9 cellular contexts compared by ENCODE assay signal in the genomic region with DNA sequence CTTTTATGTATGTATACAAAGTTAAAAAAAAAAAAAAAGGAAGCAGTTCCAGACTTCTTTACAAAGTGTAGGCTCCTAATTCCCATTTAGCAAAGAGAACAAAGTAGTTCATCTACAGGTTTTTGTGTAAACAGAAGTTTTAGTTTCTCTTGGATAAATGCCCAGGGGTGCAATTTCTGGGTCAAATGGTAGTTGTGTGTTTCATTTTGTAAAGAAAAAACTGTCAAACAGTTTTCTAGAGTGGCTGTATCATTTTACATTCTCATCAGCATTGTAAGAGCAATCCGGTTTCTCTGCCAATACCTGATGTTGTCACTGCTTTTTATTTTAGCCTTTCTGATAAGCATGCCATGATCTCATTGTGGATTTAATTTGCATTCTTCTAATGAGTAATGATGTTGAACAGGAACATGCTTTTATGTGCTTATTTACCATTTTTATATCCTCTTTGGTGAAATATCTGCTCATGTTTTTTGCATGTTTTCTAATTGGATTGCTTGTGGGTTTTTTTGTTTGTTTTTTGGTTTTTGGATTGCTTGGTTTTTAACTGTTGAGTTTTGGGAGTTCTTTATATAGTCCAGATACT. TPM values are rescaled to one million over a fixed set of nuclear protein-coding genes. Genes with fewer than 3 reads are reported as not detected.
DNase-seq lines count a peak whose midpoint lies in the region; ATAC-seq, FAIRE-seq and TF ChIP-seq lines count a peak whose summit lies in the region.
"Had no signal": no experiment of that assay in that cellular context is flagged by ENCODE, and none has a peak within 500 bp of the region (broad histone marks: within the 10 kb centered on the region; RNA-seq: fewer than 3 reads in every experiment).

No MANE protein-coding gene starts in this region.

- FAIRE-seq in endothelial cell of umbilical vein (lab: Jason Lieb, UNC), result peak; percentile 78
- FAIRE-seq: G401.6 had no signal

- H3K9ac ChIP-seq in endothelial cell of umbilical vein (replicated peaks; ENCODE audit: extremely low read depth, insufficient read depth, low read length), result no peak overlapping the region

- TF ChIP-seq EP300 in stomach (IDR thresholded peaks at IDR 0.05), result no peak

- intact Hi-C loops in endothelial cell of umbilical vein (cut with micrococcal nuclease) (no loop called here), stomach (cut with DNase I; ENCODE audit: low total_unique reads) (no loop called here)

- H3K36me3 ChIP-seq in endothelial cell of umbilical vein (ENCODE audit: control insufficient read depth in 2 of 2, extremely low read depth in 1 of 2, insufficient read depth in 2 of 2, low read length in 2 of 2), result no peaks in the 10 kb centered on the region
- H3K36me3 ChIP-seq in stomach, result peaks cover 0 to 10% (median 2%) of the 10 kb centered on the region in 4 donors

- TF ChIP-seq CTCF in endothelial cell of umbilical vein (IDR thresholded peaks at IDR 0.05; ENCODE audit: extremely low read depth in 1 of 2, insufficient read depth in 1 of 2, low read depth in 1 of 2, low read length in 2 of 2) (no peak), stomach (IDR thresholded peaks at IDR 0.05) (no peak)

- H3K9me3 ChIP-seq in endothelial cell of umbilical vein (replicated peaks; ENCODE audit: control insufficient read depth, insufficient read depth, low read length) (no peaks in the 10 kb centered on the region), stomach (no peaks in the 10 kb centered on the region)

- no peak overlapping the region for H3K4me3 ChIP-seq in endothelial cell of umbilical vein (replicated peaks in 1 of 3; ENCODE audit: insufficient read depth in 1 of 3, low read depth in 1 of 3, low read length in 3 of 3)
- no peak overlapping the region for H3K4me3 ChIP-seq in stomach

- no peak overlapping the region for H2AFZ ChIP-seq in endothelial cell of umbilical vein (ENCODE audit: low read depth, low read length)

- H3K4me1 ChIP-seq in endothelial cell of umbilical vein (ENCODE audit: control insufficient read depth, extremely low read depth, insufficient read depth, low read length), result peaks cover 4% of the 10 kb centered on the region
- peaks cover 18 to 48% (median 34%) of the 10 kb centered on the region in 4 donors for H3K4me1 ChIP-seq in stomach

- dilution Hi-C loops in endothelial cell of umbilical vein (cut with MboI; ENCODE audit: extremely low pct_ligation_motif_present, low sequenced_read_pairs), result no loop called here

- H3K27ac ChIP-seq in endothelial cell of umbilical vein (ENCODE audit: insufficient read depth, low read depth, low read length) (no peak overlapping the region), stomach (peak overlapping the region in 4 of 5 donors; percentile 48 to 64 (median 58))

- H3K79me2 ChIP-seq in endothelial cell of umbilical vein (ENCODE audit: control insufficient read depth, insufficient read depth, low read length), result no peaks in the 10 kb centered on the region

- TF ChIP-seq POLR2A in endothelial cell of umbilical vein (IDR thresholded peaks at IDR 0.05; ENCODE audit: low read depth, low read length) (no peak), stomach (IDR thresholded peaks at IDR 0.05) (no peak)

- H3K9me1 ChIP-seq in endothelial cell of umbilical vein (replicated peaks; ENCODE audit: control insufficient read depth, extremely low read depth, insufficient read depth, low read length), result no peaks in the 10 kb centered on the region

- H3K27me3 ChIP-seq in endothelial cell of umbilical vein (ENCODE audit: control insufficient read depth in 2 of 2, insufficient read depth in 2 of 2, low read length in 2 of 2) (no peaks in the 10 kb centered on the region), stomach (no peaks in the 10 kb centered on the region)

- peak; percentile 67 for ATAC-seq in GM21529 (IDR thresholded peaks at IDR 0.05; ENCODE audit: unreplicated experiment)

- CTCF ChIA-PET in endothelial cell of umbilical vein (lab: Charles Lee), result no interaction called here

- DNase-seq in A172 (ENCODE audit: low spot score), result peak; percentile 20
- peak; percentile 80 for DNase-seq in NCI-H2107 (lab: John Stamatoyannopoulos, UW)
- peak; percentile 82 for DNase-seq in endothelial cell of umbilical vein (ENCODE audit: low read depth, low spot score)
- no peak for DNase-seq in stomach
- no peak for DNase-seq in NK-92 treated with Interleukin-12 subunit alpha and Interleukin-12 subunit beta, amount 100 ng/mL, for 24 hours (lab: John Stamatoyannopoulos, UW)
- DNase-seq in activated CD4-positive, alpha-beta T cell treated with anti-CD3 and anti-CD28 coated beads, Interleukin-2, amount 50 U/mL, for 1 hour, result no peak
- no peak for DNase-seq in stimulated activated CD4-positive, alpha-beta T cell treated with anti-CD3 and anti-CD28 coated beads, Interleukin-12 subunit alpha, Interleukin-12 subunit beta, amount 100 ng/mL, for 4 hours

- H4K20me1 ChIP-seq in endothelial cell of umbilical vein (replicated peaks; ENCODE audit: control insufficient read depth, extremely low read depth, insufficient read depth, low read length), result no peaks in the 10 kb centered on the region

- BruUV-seq in endothelial cell of umbilical vein (replicated peaks; lab: Mats Ljungman, UMichigan), result no TSS peak

- 3 to 24% (median 12%) methylated on average over 1 of the region's 1 CpG for WGBS in stomach, 5 donors

- no peak overlapping the region for H3K4me2 ChIP-seq in endothelial cell of umbilical vein (ENCODE audit: insufficient read depth, low read length)

- POLR2A ChIA-PET in endothelial cell of umbilical vein (lab: Charles Lee), result no interaction called here

TF ChIP-seq in endothelial cell of umbilical vein, 7 proteins besides CTCF, POLR2A, EP300 and RAD21:
- TF ChIP-seq MYC (IDR thresholded peaks at IDR 0.05; ENCODE audit: low read depth, low read length) (no peak), EZH2 (IDR thresholded peaks at IDR 0.05; ENCODE audit: borderline replicate concordance, low read depth, low read length, severe bottlenecking) (no peak), FOS (IDR thresholded peaks at IDR 0.05; ENCODE audit: borderline replicate concordance, insufficient read depth, low read length) (no peak), POLR2AphosphoS5 (IDR thresholded peaks at IDR 0.05; ENCODE audit: insufficient read depth, low read depth, low read length) (no peak), GATA2 (IDR thresholded peaks at IDR 0.05; ENCODE audit: insufficient read depth, insufficient read length, low read depth, low read length) (no peak), JUN (IDR thresholded peaks at IDR 0.05; ENCODE audit: borderline replicate concordance, insufficient read depth, insufficient read length, low read depth) (no peak)
- TF ChIP-seq, protein P1, sequence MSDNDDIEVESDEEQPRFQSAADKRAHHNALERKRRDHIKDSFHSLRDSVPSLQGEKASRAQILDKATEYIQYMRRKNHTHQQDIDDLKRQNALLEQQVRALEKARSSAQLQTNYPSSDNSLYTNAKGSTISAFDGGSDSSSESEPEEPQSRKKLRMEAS (IDR thresholded peaks at IDR 0.05; ENCODE audit: insufficient read depth, insufficient read length), result no peak
TF ChIP-seq in endothelial cell of umbilical vein: peak in this region for 0.

RNA-seq across cellular contexts. Expression of gene PSME4, which starts 16.6 kb away (rescaled TPM):
- total RNA-seq in A172 (2014; rRNA removed; shearing (Covaris generic)), result 36.1 and 41.1 TPM in 2 replicates
- total RNA-seq in endothelial cell of umbilical vein, result 82.6 and 83.4 TPM in 2 replicates
- polyA plus RNA-seq in endothelial cell of umbilical vein, result 24.7 TPM in 2 replicates
- 28.5 and 30.3 TPM in 2 replicates for polyA plus RNA-seq in endothelial cell of umbilical vein (2011; cell fraction: cytosol; rRNA removed)
- polyA plus RNA-seq in endothelial cell of umbilical vein (2011; cell fraction: nucleus; rRNA removed), result 86.5 and 86.7 TPM in 2 replicates
- polyA plus RNA-seq in endothelial cell of umbilical vein (2012), result 49.3 and 72.3 TPM in 2 replicates
- 63.8 and 69.2 TPM in 2 replicates for polyA minus RNA-seq in endothelial cell of umbilical vein
- polyA minus RNA-seq in endothelial cell of umbilical vein (2011; cell fraction: cytosol; rRNA and poly(A)+ RNA removed), result 37.9 TPM
- 105 and 142 TPM in 2 replicates for polyA minus RNA-seq in endothelial cell of umbilical vein (2011; cell fraction: nucleus; rRNA and poly(A)+ RNA removed)
- total RNA-seq in stomach, result 100 to 1,000 TPM in 1 of 5 donors, 10 to 100 TPM in 4; 15.1 to 133 (median 54.5) TPM
- polyA plus RNA-seq in stomach, result 10 to 100 TPM; 24.6 to 31.1 (median 30.7) TPM

Comparison
In these comparisons a context has a peak if more than half of its experiments do, and no peak if none do; other contexts are left out.
1. DNase-seq: peak in A172 (single experiment), NCI-H2107 (single experiment) and endothelial cell of umbilical vein (single experiment); none in stomach (single experiment), NK-92 treated with Interleukin-12 subunit alpha and Interleukin-12 subunit beta, amount 100 ng/mL, for 24 hours (single experiment), activated CD4-positive, alpha-beta T cell treated with anti-CD3 and anti-CD28 coated beads, Interleukin-2, amount 50 U/mL, for 1 hour (single experiment) and stimulated activated CD4-positive, alpha-beta T cell treated with anti-CD3 and anti-CD28 coated beads, Interleukin-12 subunit alpha, Interleukin-12 subunit beta, amount 100 ng/mL, for 4 hours (single experiment).